ENCODE assay signal across 11 cellular contexts in genomic region chr4:76420311-76420710, GRCh38. TPM values are rescaled to one million over a fixed set of nuclear protein-coding genes. Genes with fewer than 3 reads are reported as not detected.
A peak's percentile ranks its signal among the peaks of the same experiment; 100 is the strongest.
DNase-seq lines count a peak whose midpoint lies in the region; ATAC-seq and TF ChIP-seq lines count a peak whose summit lies in the region.
"Had no signal": no experiment of that assay in that cellular context is flagged by ENCODE, and none has a peak within 500 bp of the region (broad histone marks: within the 10 kb centered on the region; RNA-seq: fewer than 3 reads in every experiment).

No MANE protein-coding gene starts in this region.

- no peak overlapping the region for H3K27ac ChIP-seq in left ventricle myocardium inferior (replicated peaks)
- H3K27ac ChIP-seq: cardiac muscle cell had no signal

- no peak for TF ChIP-seq CTCF in Caco-2 (IDR thresholded peaks at IDR 0.05; ENCODE audit: insufficient read depth in 1 of 2, low read depth in 1 of 2, low read length in 1 of 2, severe bottlenecking in 1 of 2, unreplicated experiment in 1 of 2)
- TF ChIP-seq CTCF in left ventricle myocardium inferior (IDR thresholded peaks at IDR 0.05; ENCODE audit: borderline replicate concordance) = no peak
- TF ChIP-seq CTCF in retinal pigment epithelial cell (conservative IDR thresholded peaks at IDR 0.05; ENCODE audit: low read depth, low read length) = no peak

- DNase-seq in Caco-2 (no peak), left ventricle myocardium inferior (no peak), retinal pigment epithelial cell (ENCODE audit: low read depth) (no peak), HuH-7 (ENCODE audit: low spot score) (no peak), NCI-H510A (lab: John Stamatoyannopoulos, UW) (no peak), ACHN (no peak), A172 (ENCODE audit: low spot score) (no peak)
- DNase-seq: GOT3 had no signal

- H3K36me3 Mint-ChIP-seq in Caco-2 (ENCODE audit: insufficient read depth, unreplicated experiment) = no peaks in the 10 kb centered on the region
- no peaks in the 10 kb centered on the region for H3K36me3 Mint-ChIP-seq in activated T-helper 17 cell treated with anti-CD3 and anti-CD28 coated beads, Interleukin-2, amount 50 U/mL, for 72 hours (ENCODE audit: low read depth)

- BruUV-seq in Caco-2 (replicated peaks; lab: Mats Ljungman, UMichigan) = TSS peak; percentile 53

- peaks cover 14% of the 10 kb centered on the region for H3K4me1 Mint-ChIP-seq in Caco-2 (ENCODE audit: low read depth, unreplicated experiment)
- H3K4me1 Mint-ChIP-seq in activated T-helper 17 cell treated with anti-CD3 and anti-CD28 coated beads, Interleukin-2, amount 50 U/mL, for 72 hours = no peaks in the 10 kb centered on the region

- no peaks in the 10 kb centered on the region for H3K27me3 ChIP-seq in Caco-2 (replicated peaks; ENCODE audit: control insufficient read depth, insufficient read depth, low read length)
- H3K27me3 ChIP-seq in left ventricle myocardium inferior (ENCODE audit: low read depth) = peaks cover 9% of the 10 kb centered on the region
- H3K27me3 ChIP-seq: cardiac muscle cell had no signal

- H3K27ac Mint-ChIP-seq in Caco-2 (ENCODE audit: unreplicated experiment) = peak overlapping the region; percentile 17
- no peak overlapping the region for H3K27ac Mint-ChIP-seq in activated T-helper 17 cell treated with anti-CD3 and anti-CD28 coated beads, Interleukin-2, amount 50 U/mL, for 72 hours

- H3K4me3 ChIP-seq in Caco-2 (ENCODE audit: low read depth, low read length) = peak overlapping the region; percentile 50
- H3K4me3 ChIP-seq in left ventricle myocardium inferior = peak overlapping the region; percentile 73
- H3K4me3 ChIP-seq in retinal pigment epithelial cell (ENCODE audit: low read length) = peak overlapping the region; percentile 48
- H3K4me3 ChIP-seq: cardiac muscle cell had no signal

- peak overlapping the region; percentile 92 for H3K4me3 Mint-ChIP-seq in Caco-2 (ENCODE audit: unreplicated experiment)
- H3K4me3 Mint-ChIP-seq in activated T-helper 17 cell treated with anti-CD3 and anti-CD28 coated beads, Interleukin-2, amount 50 U/mL, for 72 hours = peak overlapping the region; percentile 44

- POLR2A ChIA-PET in Caco-2 (lab: Charles Lee) = no interaction called here

- no peaks in the 10 kb centered on the region for H3K9me3 ChIP-seq in Caco-2
- no peaks in the 10 kb centered on the region for H3K9me3 ChIP-seq in left ventricle myocardium inferior (replicated peaks)

- no peaks in the 10 kb centered on the region for H3K9me3 Mint-ChIP-seq in Caco-2 (ENCODE audit: unreplicated experiment)
- no peaks in the 10 kb centered on the region for H3K9me3 Mint-ChIP-seq in activated T-helper 17 cell treated with anti-CD3 and anti-CD28 coated beads, Interleukin-2, amount 50 U/mL, for 72 hours

- intact Hi-C loops in Caco-2 (cut with micrococcal nuclease; ENCODE audit: unreplicated experiment) (no loop called here), left ventricle myocardium inferior (cut with micrococcal nuclease) (no loop called here)

- H3K4me1 ChIP-seq in Caco-2 = no peaks in the 10 kb centered on the region
- H3K4me1 ChIP-seq in left ventricle myocardium inferior = peaks cover 17% of the 10 kb centered on the region

- in situ Hi-C loops in ACHN (cut with HindIII; ENCODE audit: low pct_ligation_motif_present, low pct_unique_long_range_greater_than_20kb, low sequenced_read_pairs) = no loop called here

- CTCF ChIA-PET in Caco-2 (lab: Charles Lee) = interaction anchor here (1.0 kb wide), 1 partner anchor 42 kb away, joined by 3 read pairs; no protein-coding TSS in a partner anchor

- no peak for ATAC-seq in activated T-helper 17 cell treated with anti-CD3 and anti-CD28 coated beads, Interleukin-2, amount 50 U/mL, for 72 hours (replicated peaks)

- H3K36me3 ChIP-seq in Caco-2 (ENCODE audit: control insufficient read depth, insufficient read depth, low read length) (no peaks in the 10 kb centered on the region), left ventricle myocardium inferior (no peaks in the 10 kb centered on the region)
- H3K36me3 ChIP-seq: cardiac muscle cell had no signal

- H3K27me3 Mint-ChIP-seq in Caco-2 (ENCODE audit: insufficient read depth, unreplicated experiment) = no peaks in the 10 kb centered on the region
- H3K27me3 Mint-ChIP-seq in activated T-helper 17 cell treated with anti-CD3 and anti-CD28 coated beads, Interleukin-2, amount 50 U/mL, for 72 hours = peaks cover 28% of the 10 kb centered on the region

RNA-seq across cellular contexts. Expression of gene CCDC158, which starts 0.6 kb away (rescaled TPM):
- total RNA-seq in Caco-2 (2022) (0.39 and 0.56 TPM in 2 replicates), left ventricle myocardium inferior (0.11 TPM)
- total RNA-seq in activated T-helper 17 cell treated with anti-CD3 and anti-CD28 coated beads, Interleukin-2, amount 50 U/mL, for 72 hours = not detected
- not detected in 2 replicates for total RNA-seq in A172 (2014; rRNA removed; shearing (Covaris generic))
- total RNA-seq: activated CD8-positive, alpha-beta memory T cell treated with anti-CD3 and anti-CD28 coated beads for 36 hours; cardiac muscle cell had no signal

RNA-seq across cellular contexts. Expression of gene SHROOM3, which starts 14.7 kb away (rescaled TPM):
- total RNA-seq in Caco-2 (2022) (16.3 and 25.3 TPM in 2 replicates), left ventricle myocardium inferior (16.2 TPM)
- total RNA-seq in activated T-helper 17 cell treated with anti-CD3 and anti-CD28 coated beads, Interleukin-2, amount 50 U/mL, for 72 hours = not detected
- total RNA-seq in A172 (2014; rRNA removed; shearing (Covaris generic)) = 13.2 and 19.0 TPM in 2 replicates
- total RNA-seq: activated CD8-positive, alpha-beta memory T cell treated with anti-CD3 and anti-CD28 coated beads for 36 hours had no signal

Comparison
In these comparisons a context has a peak if more than half of its experiments do, and no peak if none do; other contexts are left out.
1. RNA of gene SHROOM3, which starts 14.7 kb away (total RNA-seq): 16.3 to 25.3 TPM in Caco-2, 16.2 TPM in left ventricle myocardium inferior (single experiment) and 13.2 to 19.0 TPM in A172; not detected in activated T-helper 17 cell treated with anti-CD3 and anti-CD28 coated beads, Interleukin-2, amount 50 U/mL, for 72 hours; every median in the first group is over 10 times any median in the second.
2. Peak in every context shown above with its lines, with median percentiles within 50 percentile points of each other: H3K4me3 ChIP-seq.